Comparison of ENCODE assay signal across 1 cellular context in genomic region chr7:156889089-156889488, GRCh38.
TF ChIP-seq lines count a peak whose summit lies in the region.

No MANE protein-coding gene starts in this region.

TF ChIP-seq in K562, 482 proteins besides CTCF, POLR2A, EP300 and RAD21 (continued from another document):
- no peak for TF ChIP-seq CEBPZ (IDR thresholded peaks at IDR 0.05; ENCODE audit: borderline replicate concordance, low read depth, low read length)
- TF ChIP-seq PREB (CRISPR knock-in tag; IDR thresholded peaks at IDR 0.05): no peak
- TF ChIP-seq IRF1 (CRISPR knock-in tag; IDR thresholded peaks at IDR 0.05; ENCODE audit: borderline replicate concordance): no peak
- no peak for TF ChIP-seq POLR2H (tag; IDR thresholded peaks at IDR 0.05; ENCODE audit: low read depth)
TF ChIP-seq in K562: peak in this region for 15.
